2 cellular contexts compared by ENCODE assay signal in genomic region chr10:70666960-70667798, GRCh38.
TF ChIP-seq lines count a peak whose summit lies in the region.

No MANE protein-coding gene starts in this region.

TF ChIP-seq in liver, 16 proteins besides CTCF, POLR2A, EP300 and RAD21:
- peak; percentile 87 for TF ChIP-seq NR2F2 (IDR thresholded peaks at IDR 0.05)
- TF ChIP-seq ZBTB33 (IDR thresholded peaks at IDR 0.05): no peak

TF ChIP-seq in HepG2, 621 proteins besides CTCF, POLR2A, EP300 and RAD21:
- TF ChIP-seq SNAPC4 (CRISPR knock-in tag; IDR thresholded peaks at IDR 0.05): no peak
- TF ChIP-seq SKIL (CRISPR knock-in tag; IDR thresholded peaks at IDR 0.05; ENCODE audit: borderline replicate concordance): no peak
- no peak for TF ChIP-seq HIVEP1 (CRISPR knock-in tag; IDR thresholded peaks at IDR 0.05)
- no peak for TF ChIP-seq ZNF678 (CRISPR knock-in tag; IDR thresholded peaks at IDR 0.05)
- TF ChIP-seq ZBTB21 (CRISPR knock-in tag; IDR thresholded peaks at IDR 0.05): no peak
